ENCODE assay signal across 16 cellular contexts in genomic region chr21:34818663-34819158, GRCh38.
DNase-seq lines count a peak whose midpoint lies in the region; ATAC-seq and TF ChIP-seq lines count a peak whose summit lies in the region.
"Had no signal": no experiment of that assay in that cellular context is flagged by ENCODE, and none has a peak within 500 bp of the region (broad histone marks: within the 10 kb centered on the region; RNA-seq: fewer than 3 reads in every experiment).

No MANE protein-coding gene starts in this region.

- peaks cover 37% of the 10 kb centered on the region for H3K36me3 Mint-ChIP-seq in activated naive CD4-positive, alpha-beta T cell treated with anti-CD3 and anti-CD28 coated beads, Interleukin-2, amount 50 U/mL, for 24 hours

- H3K27me3 ChIP-seq in mammary epithelial cell (ENCODE audit: insufficient read depth, low read length) (no peaks in the 10 kb centered on the region), suprapubic skin (no peaks in the 10 kb centered on the region)
- H3K27me3 ChIP-seq: pancreas, spleen, stomach had no signal

- H3K27ac Mint-ChIP-seq in activated naive CD4-positive, alpha-beta T cell treated with anti-CD3 and anti-CD28 coated beads, Interleukin-2, amount 50 U/mL, for 24 hours = peak overlapping the region; percentile 30

- no peak overlapping the region for H2AFZ ChIP-seq in mammary epithelial cell (ENCODE audit: low read depth, low read length)

- H3K4me3 ChIP-seq in mammary epithelial cell (replicated peaks in 1 of 3; ENCODE audit: insufficient read depth in 1 of 3, low read depth in 2 of 3, low read length in 3 of 3) (no peak overlapping the region), suprapubic skin (no peak overlapping the region)
- H3K4me3 ChIP-seq: GM12878, heart right ventricle, mucosa of descending colon, pancreas, spleen, stomach had no signal

- BruUV-seq in mammary epithelial cell (replicated peaks; lab: Mats Ljungman, UMichigan) = no TSS peak

- TF ChIP-seq EP300 in suprapubic skin (IDR thresholded peaks at IDR 0.05) = no peak

- in situ Hi-C loops in mammary epithelial cell (cut with MboI; ENCODE audit: low sequenced_read_pairs in 2 of 2) = no loop called here

- H3K36me3 ChIP-seq in mammary epithelial cell (ENCODE audit: insufficient read depth, low read length) = peaks cover 33% of the 10 kb centered on the region
- peaks cover 14% of the 10 kb centered on the region for H3K36me3 ChIP-seq in suprapubic skin
- H3K36me3 ChIP-seq: pancreas had no signal

- H3K4me2 ChIP-seq in mammary epithelial cell (ENCODE audit: insufficient read depth, low read depth, low read length) = peak overlapping the region; percentile 19

- ATAC-seq in left lobe of liver = peak; percentile 75
- ATAC-seq: GM12878, heart right ventricle had no signal

- H3K9me3 ChIP-seq in mammary epithelial cell (replicated peaks; ENCODE audit: insufficient read depth, low read length) = no peaks in the 10 kb centered on the region
- H3K9me3 ChIP-seq in suprapubic skin = no peaks in the 10 kb centered on the region
- H3K9me3 ChIP-seq: heart right ventricle, mucosa of descending colon, pancreas, spleen, stomach had no signal

- TF ChIP-seq CTCF in mammary epithelial cell (conservative IDR thresholded peaks at IDR 0.05 in 1 of 2, IDR thresholded peaks at IDR 0.05 in 1 of 2; ENCODE audit: extremely low read depth in 1 of 2, insufficient read depth in 1 of 2, low read depth in 1 of 2, low read length in 2 of 2) (no peak), suprapubic skin (IDR thresholded peaks at IDR 0.05) (no peak)

- DNase-seq in activated naive CD4-positive, alpha-beta T cell treated with Interleukin-2 at 50 U/mL for 16 hours = no peak
- DNase-seq in mammary epithelial cell (peak; percentile 60), left lobe of liver (ENCODE audit: low spot score) (no peak), suprapubic skin (ENCODE audit: low spot score in 2 of 2) (no peak), germinal center (ENCODE audit: low spot score) (no peak), NCI-H1930 (lab: John Stamatoyannopoulos, UW) (no peak)
- no peak for DNase-seq in stimulated activated CD4-positive, alpha-beta T cell treated with anti-CD3 and anti-CD28 coated beads, Interleukin-12 subunit alpha, Interleukin-12 subunit beta, amount 100 ng/mL, for 4 hours
- DNase-seq: activated CD4-positive, CD25-positive, alpha-beta regulatory T cell; heart right ventricle; mucosa of descending colon; RPMI8226; spleen; stomach had no signal

- peaks cover 72% of the 10 kb centered on the region for H3K4me1 ChIP-seq in mammary epithelial cell (ENCODE audit: insufficient read depth, low read length)
- peaks cover 42% of the 10 kb centered on the region for H3K4me1 ChIP-seq in suprapubic skin
- H3K4me1 ChIP-seq: pancreas had no signal

- intact Hi-C loops in mammary epithelial cell (cut with micrococcal nuclease) = loop anchor here (10.0 kb wide), 1 partner anchor 796 kb away; no protein-coding TSS in a partner anchor

- H3K9me3 Mint-ChIP-seq in activated naive CD4-positive, alpha-beta T cell treated with anti-CD3 and anti-CD28 coated beads, Interleukin-2, amount 50 U/mL, for 24 hours = no peaks in the 10 kb centered on the region

- peaks cover 63% of the 10 kb centered on the region for H3K4me1 Mint-ChIP-seq in activated naive CD4-positive, alpha-beta T cell treated with anti-CD3 and anti-CD28 coated beads, Interleukin-2, amount 50 U/mL, for 24 hours

- H3K27ac ChIP-seq in mammary epithelial cell (ENCODE audit: insufficient read depth, low read depth, low read length) = peak overlapping the region; percentile 19
- peak overlapping the region; percentile 25 for H3K27ac ChIP-seq in suprapubic skin
- H3K27ac ChIP-seq: heart right ventricle, spleen had no signal

- no peak overlapping the region for H3K4me3 Mint-ChIP-seq in activated naive CD4-positive, alpha-beta T cell treated with anti-CD3 and anti-CD28 coated beads, Interleukin-2, amount 50 U/mL, for 24 hours

- no peaks in the 10 kb centered on the region for H4K20me1 ChIP-seq in mammary epithelial cell (ENCODE audit: insufficient read depth, low read length)

- peaks cover 80% of the 10 kb centered on the region for H3K79me2 ChIP-seq in mammary epithelial cell (ENCODE audit: insufficient read depth, low read length)

- WGBS in mammary epithelial cell (ENCODE audit: low coverage, missing lambda C conversion rate) = 17% methylated on average over 5 of the region's 8 CpGs
- WGBS in suprapubic skin = 35% methylated on average over 8 of the region's 8 CpGs

- no peak overlapping the region for H3K9ac ChIP-seq in mammary epithelial cell (ENCODE audit: insufficient read depth, low read length)

- CTCF ChIA-PET in mammary epithelial cell (lab: Charles Lee; ENCODE audit: low non-redundant PET) = no interaction called here

- TF ChIP-seq POLR2A in suprapubic skin (IDR thresholded peaks at IDR 0.05) = no peak

- dilution Hi-C loops in mammary epithelial cell (cut with HindIII; ENCODE audit: low sequenced_read_pairs) = no loop called here

- H3K27me3 Mint-ChIP-seq in activated naive CD4-positive, alpha-beta T cell treated with anti-CD3 and anti-CD28 coated beads, Interleukin-2, amount 50 U/mL, for 24 hours = no peaks in the 10 kb centered on the region
